Comparison of ENCODE assay signal across 12 cellular contexts in the genomic region with DNA sequence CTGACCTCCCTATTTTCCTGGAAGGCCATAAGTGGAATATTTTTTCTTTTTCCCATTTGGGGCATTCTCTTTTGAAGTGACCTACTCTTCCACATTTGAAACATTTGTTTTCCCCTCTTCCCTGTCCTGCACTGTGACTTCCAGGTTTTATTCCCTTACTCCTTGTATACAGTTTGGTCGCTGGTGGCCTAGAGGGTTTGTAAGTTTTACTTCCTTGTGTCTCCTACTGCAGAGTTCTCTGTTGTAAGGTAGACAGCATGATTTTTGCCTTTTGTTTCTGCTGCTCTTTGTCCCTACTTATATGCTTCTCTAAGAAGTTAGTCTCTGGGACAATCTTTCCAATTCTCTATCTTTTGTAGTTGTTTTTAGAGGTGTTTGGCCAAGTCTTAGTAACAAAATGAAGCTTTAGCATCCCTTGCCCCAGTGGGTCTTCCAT. TPM values are rescaled to one million over a fixed set of nuclear protein-coding genes. Genes with fewer than 3 reads are reported as not detected.
A peak's percentile ranks its signal among the peaks of the same experiment; 100 is the strongest.
DNase-seq lines count a peak whose midpoint lies in the region; ATAC-seq and TF ChIP-seq lines count a peak whose summit lies in the region.
"Had no signal": no experiment of that assay in that cellular context is flagged by ENCODE, and none has a peak within 500 bp of the region (broad histone marks: within the 10 kb centered on the region; RNA-seq: fewer than 3 reads in every experiment).

No MANE protein-coding gene starts in this region.

- H3K27ac ChIP-seq in breast epithelium (no peak overlapping the region), SK-N-MC (peak overlapping the region; percentile 85), epithelial cell of prostate (peak overlapping the region; percentile 93), gastroesophageal sphincter (no peak overlapping the region)
- H3K27ac ChIP-seq: testis had no signal

- DNase-seq in MCF 10A (ENCODE audit: unreplicated experiment) (no peak), breast epithelium (ENCODE audit: low spot score in 2 of 2) (no peak), SK-N-MC (ENCODE audit: low read depth, low spot score) (no peak), epithelial cell of prostate (ENCODE audit: low read depth, low spot score) (no peak), retina (no peak)
- DNase-seq in stimulated activated naive CD8-positive, alpha-beta T cell treated with anti-CD3 and anti-CD28 coated beads, Interleukin-15, amount 100 ng/mL, for 72 hours: no peak
- DNase-seq: C1 segment of cervical spinal cord, NCI-H1694 treated with DMSO at 0.1 percent for 48 hours, RPMI8226, testis had no signal

- H3K9me3 ChIP-seq in breast epithelium (peaks cover 50 to 81% of the 10 kb centered on the region in 2 donors), SK-N-MC (ENCODE audit: low read depth, low read length) (no peaks in the 10 kb centered on the region), gastroesophageal sphincter (peaks cover 0 to 56% (median 0%) of the 10 kb centered on the region in 3 donors)
- H3K9me3 ChIP-seq: testis had no signal

- CTCF ChIA-PET in MCF 10A (lab: Yijun Ruan, JAX): interaction anchor here (0.9 to 1.0 kb wide), 2 partner anchors 10 to 256 kb away, joined by 4 read pairs; no protein-coding TSS in a partner anchor

- H3K27me3 Mint-ChIP-seq in MCF 10A (ENCODE audit: insufficient read depth, unreplicated experiment): no peaks in the 10 kb centered on the region
- no peaks in the 10 kb centered on the region for H3K27me3 Mint-ChIP-seq in stimulated activated naive CD8-positive, alpha-beta T cell treated with anti-CD3 and anti-CD28 coated beads, Interleukin-15, amount 100 ng/mL, for 72 hours

- H3K4me3 ChIP-seq in breast epithelium: no peak overlapping the region
- peak overlapping the region; percentile 14 for H3K4me3 ChIP-seq in SK-N-MC
- H3K4me3 ChIP-seq in gastroesophageal sphincter: no peak overlapping the region
- H3K4me3 ChIP-seq: testis had no signal

- peak overlapping the region; percentile 41 for H3K27ac Mint-ChIP-seq in MCF 10A (ENCODE audit: low read depth, unreplicated experiment)
- H3K27ac Mint-ChIP-seq in stimulated activated naive CD8-positive, alpha-beta T cell treated with anti-CD3 and anti-CD28 coated beads, Interleukin-15, amount 100 ng/mL, for 72 hours: no peak overlapping the region

- BruUV-seq in MCF 10A (replicated peaks; lab: Mats Ljungman, UMichigan): no TSS peak

- peak overlapping the region; percentile 81 for H3K4me3 Mint-ChIP-seq in MCF 10A (ENCODE audit: unreplicated experiment)
- peak overlapping the region; percentile 59 to 94 for H3K4me3 Mint-ChIP-seq in stimulated activated naive CD8-positive, alpha-beta T cell treated with anti-CD3 and anti-CD28 coated beads, Interleukin-15, amount 100 ng/mL, for 72 hours

- POLR2A ChIA-PET in MCF 10A (lab: Yijun Ruan, JAX): interaction anchor here (0.9 to 8.5 kb wide), 4 partner anchors 6 to 12 kb away, joined by 3 to 170 read pairs (median 4); partner anchors contain the start of gene ZNFX1

- intact Hi-C loops in MCF 10A (cut with micrococcal nuclease): no loop called here
- intact Hi-C loops in breast epithelium (cut with DNase I; ENCODE audit: low total_unique reads): no loop called here

- H3K4me1 ChIP-seq in breast epithelium (no peaks in the 10 kb centered on the region), gastroesophageal sphincter (peaks cover 0 to 48% (median 10%) of the 10 kb centered on the region in 3 donors)

- peaks cover 77% of the 10 kb centered on the region for H3K4me1 Mint-ChIP-seq in MCF 10A (ENCODE audit: insufficient read depth, unreplicated experiment)
- H3K4me1 Mint-ChIP-seq in stimulated activated naive CD8-positive, alpha-beta T cell treated with anti-CD3 and anti-CD28 coated beads, Interleukin-15, amount 100 ng/mL, for 72 hours: peaks cover 88% of the 10 kb centered on the region

- TF ChIP-seq EP300 in gastroesophageal sphincter (IDR thresholded peaks at IDR 0.05): no peak

- peak overlapping the region; percentile 2 for H3K9ac ChIP-seq in SK-N-MC (ENCODE audit: insufficient read length)

- H3K36me3 Mint-ChIP-seq in MCF 10A (ENCODE audit: insufficient read depth, unreplicated experiment): peaks cover 100% of the 10 kb centered on the region

- TF ChIP-seq POLR2A in breast epithelium (IDR thresholded peaks at IDR 0.05) (no peak), gastroesophageal sphincter (IDR thresholded peaks at IDR 0.05) (no peak)

- no peak for TF ChIP-seq CTCF in MCF 10A (IDR thresholded peaks at IDR 0.05; ENCODE audit: unreplicated experiment)
- TF ChIP-seq CTCF in breast epithelium (IDR thresholded peaks at IDR 0.05): no peak
- no peak for TF ChIP-seq CTCF in gastroesophageal sphincter (IDR thresholded peaks at IDR 0.05)

- H3K27me3 ChIP-seq in breast epithelium: no peaks in the 10 kb centered on the region
- no peaks in the 10 kb centered on the region for H3K27me3 ChIP-seq in gastroesophageal sphincter
- H3K27me3 ChIP-seq: testis had no signal

- H3K36me3 ChIP-seq in breast epithelium (peaks cover 25% of the 10 kb centered on the region), SK-N-MC (ENCODE audit: insufficient read depth, low read length) (peaks cover 100% of the 10 kb centered on the region), gastroesophageal sphincter (peaks cover 21 to 100% of the 10 kb centered on the region in 2 donors)

- 57 to 100% methylated on average over 1 of the region's 1 CpG for WGBS in gastroesophageal sphincter (ENCODE audit: low coverage in 1 of 2), 2 donors

- no peak for ATAC-seq in stimulated activated naive CD8-positive, alpha-beta T cell treated with anti-CD3 and anti-CD28 coated beads, Interleukin-15, amount 100 ng/mL, for 72 hours
- ATAC-seq in GM18907 (IDR thresholded peaks at IDR 0.05; ENCODE audit: unreplicated experiment): no peak
- no peak for ATAC-seq in gastroesophageal sphincter

- H3K9me3 Mint-ChIP-seq in MCF 10A (ENCODE audit: unreplicated experiment): no peaks in the 10 kb centered on the region
- peaks cover 21 to 34% of the 10 kb centered on the region in 2 donors for H3K9me3 Mint-ChIP-seq in stimulated activated naive CD8-positive, alpha-beta T cell treated with anti-CD3 and anti-CD28 coated beads, Interleukin-15, amount 100 ng/mL, for 72 hours

RNA-seq across cellular contexts. Expression of gene ZNFX1, which starts 7.4 kb away (rescaled TPM):
- total RNA-seq in MCF 10A (2022) (24.3 and 26.8 TPM in 2 replicates), breast epithelium (10 to 100 TPM; 36.3 to 42.1 (median 36.7) TPM), gastroesophageal sphincter (10 to 100 TPM; 36.2 to 46.6 (median 41.5) TPM)

Comparison
In these comparisons a context has a peak if more than half of its experiments do, and no peak if none do; other contexts are left out.
1. H3K27ac ChIP-seq: peak in SK-N-MC (single experiment) and epithelial cell of prostate (single experiment); none in breast epithelium (0 of 2) and gastroesophageal sphincter (0 of 4).